Comparison of ENCODE assay signal across 8 cellular contexts in genomic region chr21:45555557-45556301, GRCh38. TPM values are rescaled to one million over a fixed set of nuclear protein-coding genes. Genes with fewer than 3 reads are reported as not detected.
DNase-seq lines count a peak whose midpoint lies in the region; ATAC-seq and TF ChIP-seq lines count a peak whose summit lies in the region.

No MANE protein-coding gene starts in this region.

- H3K27me3 ChIP-seq in RWPE2 (ENCODE audit: insufficient read depth, poor library complexity, severe bottlenecking): no peaks in the 10 kb centered on the region
- H3K27me3 ChIP-seq in neutrophil: peaks cover 4% of the 10 kb centered on the region
- H3K27me3 ChIP-seq in aorta (ENCODE audit: control insufficient read depth in 1 of 2, insufficient read depth in 2 of 2, low read length in 1 of 2): peaks cover 0 to 1% of the 10 kb centered on the region in 2 donors

- POLR2A ChIA-PET in activated naive CD8-positive, alpha-beta T cell treated with anti-CD3 and anti-CD28 coated beads, Interleukin-2, amount 10 ng/mL, durations not matched to agents 7 days and 5 days (lab: Charles Lee): interaction anchor here (0.9 to 2.6 kb wide), 3 partner anchors 37 to 264 kb away, joined by 3 to 8 read pairs (median 5); no protein-coding TSS in a partner anchor

- 0 to 1% methylated on average over 58 to 62 of the region's 62 CpGs for WGBS in aorta, 2 donors

- peak overlapping the region; percentile 29 for H3K4me3 ChIP-seq in RWPE2 (ENCODE audit: severe bottlenecking)
- H3K4me3 ChIP-seq in neutrophil (ENCODE audit: low read depth in 1 of 2, low read length in 1 of 2): peak overlapping the region; percentile 63 to 69
- peak overlapping the region; percentile 14 to 41 for H3K4me3 ChIP-seq in aorta (ENCODE audit: low read length in 2 of 2)

- H3K36me3 ChIP-seq in ES-I3 (ENCODE audit: insufficient read depth, low read length) (no peaks in the 10 kb centered on the region), RWPE2 (ENCODE audit: low read depth) (no peaks in the 10 kb centered on the region), neutrophil (no peaks in the 10 kb centered on the region), aorta (ENCODE audit: control insufficient read depth in 1 of 2, insufficient read depth in 2 of 2, low read length in 1 of 2) (no peaks in the 10 kb centered on the region)

- peaks cover 5% of the 10 kb centered on the region for H3K27me3 Mint-ChIP-seq in activated naive CD8-positive, alpha-beta T cell treated with anti-CD3 and anti-CD28 coated beads, Interleukin-2, amount 10 ng/mL, durations not matched to agents 7 days and 5 days

- intact Hi-C loops in aorta (cut with DNase I): loop anchor here (1.0 to 10.0 kb wide), 5 partner anchors 41 to 369 kb away; no protein-coding TSS in a partner anchor

- H3K27ac ChIP-seq in RWPE2 (ENCODE audit: poor library complexity, severe bottlenecking) (no peak overlapping the region), neutrophil (peak overlapping the region; percentile 84), aorta (ENCODE audit: low read depth in 1 of 2, low read length in 2 of 2) (peak overlapping the region in 1 of 2 donors; percentile 58)

- H3K9me3 ChIP-seq in ES-I3 (ENCODE audit: control insufficient read depth, insufficient read depth, low read length) (no peaks in the 10 kb centered on the region), RWPE2 (ENCODE audit: severe bottlenecking) (no peaks in the 10 kb centered on the region), neutrophil (no peaks in the 10 kb centered on the region), aorta (ENCODE audit: control insufficient read depth, low read length) (no peaks in the 10 kb centered on the region)

- DNase-seq in RWPE2 (ENCODE audit: low spot score) (peak; percentile 73), glomerular visceral epithelial cell (ENCODE audit: extremely low spot score) (peak; percentile 81), aorta (peak; percentile 89 to 90)
- peak; percentile 61 for DNase-seq in activated naive CD8-positive, alpha-beta T cell treated with anti-CD3 and anti-CD28 coated beads, Interleukin-2, amount 10 ng/mL, durations not matched to agents 7 days and 5 days

- H3K4me3 Mint-ChIP-seq in activated naive CD8-positive, alpha-beta T cell treated with anti-CD3 and anti-CD28 coated beads, Interleukin-2, amount 10 ng/mL, durations not matched to agents 7 days and 5 days: peak overlapping the region; percentile 47

- no peaks in the 10 kb centered on the region for H3K36me3 Mint-ChIP-seq in activated naive CD8-positive, alpha-beta T cell treated with anti-CD3 and anti-CD28 coated beads, Interleukin-2, amount 10 ng/mL, durations not matched to agents 7 days and 5 days

- peaks cover 17% of the 10 kb centered on the region for H3K4me1 Mint-ChIP-seq in activated naive CD8-positive, alpha-beta T cell treated with anti-CD3 and anti-CD28 coated beads, Interleukin-2, amount 10 ng/mL, durations not matched to agents 7 days and 5 days

- no peak overlapping the region for H3K27ac Mint-ChIP-seq in activated naive CD8-positive, alpha-beta T cell treated with anti-CD3 and anti-CD28 coated beads, Interleukin-2, amount 10 ng/mL, durations not matched to agents 7 days and 5 days

- TF ChIP-seq CTCF in RWPE2 (IDR thresholded peaks at IDR 0.05; ENCODE audit: poor library complexity, severe bottlenecking) (peak; percentile 75), neutrophil (IDR thresholded peaks at IDR 0.05) (peak; percentile 90)

- no peaks in the 10 kb centered on the region for H3K9me3 Mint-ChIP-seq in activated naive CD8-positive, alpha-beta T cell treated with anti-CD3 and anti-CD28 coated beads, Interleukin-2, amount 10 ng/mL, durations not matched to agents 7 days and 5 days

- H3K9ac ChIP-seq in ES-I3 (ENCODE audit: low read depth, low read length): peak overlapping the region; percentile 61

- ATAC-seq in HG03571 (IDR thresholded peaks at IDR 0.05; ENCODE audit: unreplicated experiment) (peak; percentile 36), RWPE2 (ENCODE audit: low read depth) (peak; percentile 73), aorta (ENCODE audit: low FRiP score) (peak; percentile 91), GM21723 (IDR thresholded peaks at IDR 0.05; ENCODE audit: unreplicated experiment) (no peak)
- ATAC-seq in activated naive CD8-positive, alpha-beta T cell treated with anti-CD3 and anti-CD28 coated beads, Interleukin-2, amount 10 ng/mL, durations not matched to agents 7 days and 5 days (ENCODE audit: low read depth): peak; percentile 31

- H3K4me1 ChIP-seq in ES-I3 (ENCODE audit: insufficient read depth, low read length) (peaks cover 17% of the 10 kb centered on the region), RWPE2 (ENCODE audit: insufficient read depth, poor library complexity, severe bottlenecking) (peaks cover 8% of the 10 kb centered on the region), neutrophil (ENCODE audit: control insufficient read depth in 1 of 2, insufficient read depth in 1 of 2, low read depth in 1 of 2, low read length in 1 of 2) (peaks cover 33 to 39% of the 10 kb centered on the region in 2 experiments), aorta (ENCODE audit: control insufficient read depth in 1 of 2, insufficient read depth in 2 of 2, low read length in 2 of 2) (no peaks in the 10 kb centered on the region)

RNA-seq across cellular contexts. Expression of gene SLC19A1, which starts 13.5 kb away (rescaled TPM):
- 10 to 100 TPM; 34.3 to 38.4 TPM for total RNA-seq in activated naive CD8-positive, alpha-beta T cell treated with anti-CD3 and anti-CD28 coated beads, Interleukin-2, amount 10 ng/mL, durations not matched to agents 7 days and 5 days
- total RNA-seq in aorta: 1 to 10 TPM; 6.2 to 8.4 TPM
- 10 to 100 TPM in 1 of 2 donors, 1 to 10 TPM in 1; 4.5 to 32.5 TPM for polyA plus RNA-seq in aorta
